In the genomic region with DNA sequence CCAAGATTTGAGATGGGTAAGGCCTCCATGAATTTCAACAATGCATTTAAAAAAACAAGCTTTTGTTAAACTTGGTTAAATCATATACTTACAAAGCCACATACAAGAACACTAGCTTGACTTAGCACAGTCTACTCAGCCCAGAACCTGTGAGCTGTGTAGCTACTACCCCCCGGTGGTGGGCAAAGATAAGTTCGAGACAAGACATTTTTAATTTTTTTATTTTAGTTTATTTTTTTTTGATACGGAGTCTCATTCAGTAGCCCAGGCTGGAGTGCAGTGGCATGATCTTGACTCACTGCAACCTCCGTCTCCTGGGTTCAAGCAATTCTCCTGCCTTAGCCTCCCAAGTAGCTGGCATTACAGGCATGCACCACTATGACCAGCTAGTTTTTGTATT, we compare ENCODE assay signal across 8 cellular contexts. TPM values are rescaled to one million over a fixed set of nuclear protein-coding genes. Genes with fewer than 3 reads are reported as not detected.
A peak's percentile ranks its signal among the peaks of the same experiment; 100 is the strongest.
DNase-seq lines count a peak whose midpoint lies in the region; ATAC-seq and TF ChIP-seq lines count a peak whose summit lies in the region.

No MANE protein-coding gene starts in this region.

- TF ChIP-seq CTCF in HL-60 (IDR thresholded peaks at IDR 0.05; ENCODE audit: insufficient read depth, low read length), result no peak

- no peak overlapping the region for H3K9ac ChIP-seq in adipocyte (ENCODE audit: low read length)

- peaks cover 3% of the 10 kb centered on the region; the same call in 1 of the 2 replicates for H3K36me3 ChIP-seq in SJSA1
- H3K36me3 ChIP-seq in adipocyte (ENCODE audit: control insufficient read depth, insufficient read depth, low read length, severe bottlenecking), result no peaks in the 10 kb centered on the region

- H3K4me1 ChIP-seq in SJSA1 (replicated peaks), result peaks cover 18% of the 10 kb centered on the region
- peaks cover 10% of the 10 kb centered on the region for H3K4me1 ChIP-seq in adipocyte (ENCODE audit: control insufficient read depth, insufficient read depth, low read length)

- H3K9me3 ChIP-seq in SJSA1 (replicated peaks), result no peaks in the 10 kb centered on the region
- H3K9me3 ChIP-seq in adipocyte (ENCODE audit: control insufficient read depth, low read length), result no peaks in the 10 kb centered on the region

- DNase-seq in CD1c-positive myeloid dendritic cell (ENCODE audit: extremely low spot score) (peak; percentile 59), HL-60 (ENCODE audit: low read depth in 1 of 2, low spot score in 1 of 2) (peak; percentile 38 to 69), SJSA1 (ENCODE audit: low read depth in 1 of 2, low spot score in 2 of 2) (peak; percentile 35 to 57), adipocyte (ENCODE audit: low read depth) (peak; percentile 78), kidney tubule cell (ENCODE audit: low spot score) (peak; percentile 60)
- peak; percentile 8 to 77 (median 62) for DNase-seq in stimulated activated naive CD4-positive, alpha-beta T cell (lab: John Stamatoyannopoulos, UW)

- H3K27ac ChIP-seq in HL-60 (replicated peaks), result no peak overlapping the region
- H3K27ac ChIP-seq in SJSA1, result no peak overlapping the region

- H3K4me3 ChIP-seq in HL-60 (replicated peaks; ENCODE audit: insufficient read depth, low read length), result no peak overlapping the region
- no peak overlapping the region for H3K4me3 ChIP-seq in SJSA1
- H3K4me3 ChIP-seq in adipocyte (ENCODE audit: low read length), result no peak overlapping the region

- ATAC-seq in GM18858 (IDR thresholded peaks at IDR 0.05; ENCODE audit: unreplicated experiment) (no peak), GM19395 (IDR thresholded peaks at IDR 0.05; ENCODE audit: unreplicated experiment) (no peak)

- no peaks in the 10 kb centered on the region for H3K27me3 ChIP-seq in HL-60 (ENCODE audit: insufficient read depth, poor library complexity, severe bottlenecking)
- H3K27me3 ChIP-seq in SJSA1 (replicated peaks), result no peaks in the 10 kb centered on the region
- H3K27me3 ChIP-seq in adipocyte (replicated peaks; ENCODE audit: control insufficient read depth, insufficient read depth, low read length), result no peaks in the 10 kb centered on the region

RNA-seq across cellular contexts. Expression of a gene that starts 3.7 kb away (rescaled TPM):
- 38.8 and 61.7 TPM in 2 replicates for total RNA-seq in SJSA1 (2014; rRNA removed; shearing (Covaris generic))

RNA-seq across cellular contexts. Expression of a gene that starts 12.2 kb away (rescaled TPM):
- total RNA-seq in SJSA1 (2014; rRNA removed; shearing (Covaris generic)), result 0.13 and 1.9 TPM in 2 replicates

RNA-seq across cellular contexts. Expression of a gene that starts 45.0 kb away (rescaled TPM):
- 0.16 TPM in 1 of 2 replicates, not detected in the other for total RNA-seq in SJSA1 (2014; rRNA removed; shearing (Covaris generic))

RNA-seq across cellular contexts. Expression of a gene that starts 45.9 kb away (rescaled TPM):
- 10.3 and 12.1 TPM in 2 replicates for total RNA-seq in SJSA1 (2014; rRNA removed; shearing (Covaris generic))
